Comparison of ENCODE assay signal across 1 cellular context in the genomic region with DNA sequence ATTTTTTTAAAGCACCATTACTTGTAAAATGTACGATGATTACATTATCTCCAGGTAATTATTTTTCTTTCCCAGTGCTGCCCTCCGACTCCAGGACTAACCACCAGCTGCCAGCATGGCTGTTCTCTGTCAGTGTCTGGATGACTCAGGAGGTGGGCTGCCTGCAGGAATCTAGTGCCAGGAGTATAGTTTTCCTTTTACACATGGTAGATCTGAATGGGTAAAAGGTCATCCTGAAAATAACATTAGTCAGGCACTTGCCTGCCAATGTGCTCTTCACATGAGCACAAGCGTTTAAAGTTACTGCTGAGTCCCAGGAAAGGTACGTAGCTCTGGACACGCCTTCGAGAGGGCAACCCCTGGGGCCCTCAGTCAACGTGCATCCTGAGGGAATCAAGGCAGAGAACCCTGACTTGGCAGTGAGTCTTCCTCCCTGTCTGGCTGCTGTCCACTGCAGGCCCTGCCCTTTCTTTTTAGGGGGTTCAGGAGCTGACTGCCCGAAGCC.
TF ChIP-seq lines count a peak whose summit lies in the region.

No MANE protein-coding gene starts in this region.

TF ChIP-seq in GM12878, 131 proteins besides CTCF, POLR2A, EP300 and RAD21 (continued from another document):
- TF ChIP-seq, protein P1, sequence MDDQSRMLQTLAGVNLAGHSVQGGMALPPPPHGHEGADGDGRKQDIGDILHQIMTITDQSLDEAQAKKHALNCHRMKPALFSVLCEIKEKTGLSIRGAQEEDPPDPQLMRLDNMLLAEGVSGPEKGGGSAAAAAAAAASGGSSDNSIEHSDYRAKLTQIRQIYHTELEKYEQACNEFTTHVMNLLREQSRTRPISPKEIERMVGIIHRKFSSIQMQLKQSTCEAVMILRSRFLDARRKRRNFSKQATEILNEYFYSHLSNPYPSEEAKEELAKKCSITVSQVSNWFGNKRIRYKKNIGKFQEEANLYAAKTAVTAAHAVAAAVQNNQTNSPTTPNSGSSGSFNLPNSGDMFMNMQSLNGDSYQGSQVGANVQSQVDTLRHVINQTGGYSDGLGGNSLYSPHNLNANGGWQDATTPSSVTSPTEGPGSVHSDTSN (IDR thresholded peaks at IDR 0.05; ENCODE audit: insufficient replicate concordance, low read depth, low read length) = no peak
- no peak for TF ChIP-seq NFYA (IDR thresholded peaks at IDR 0.05; ENCODE audit: borderline replicate concordance, low read depth, low read length)
